ENCODE assay signal across 1 cellular context in genomic region chr9:135343733-135344522, GRCh38.
TF ChIP-seq lines count a peak whose summit lies in the region.

No MANE protein-coding gene starts in this region.

TF ChIP-seq in HEK293, 187 proteins besides CTCF, POLR2A, EP300 and RAD21 (continued from another document and continues in another):
- TF ChIP-seq KLF17 (tag by site-specific recombination; IDR thresholded peaks at IDR 0.05) (peak; percentile 67), MZF1 (tag by site-specific recombination; IDR thresholded peaks at IDR 0.05; ENCODE audit: borderline replicate concordance) (no peak), ZNF707 (tag by site-specific recombination; IDR thresholded peaks at IDR 0.05) (no peak), ZBTB7A (tag by site-specific recombination; IDR thresholded peaks at IDR 0.05; ENCODE audit: low read depth) (no peak), MYNN (tag by site-specific recombination; IDR thresholded peaks at IDR 0.05; ENCODE audit: borderline replicate concordance) (no peak), ZNF560 (tag by site-specific recombination; IDR thresholded peaks at IDR 0.05; ENCODE audit: borderline replicate concordance) (no peak), ZNF341 (tag by site-specific recombination; IDR thresholded peaks at IDR 0.05; ENCODE audit: low read depth) (peak; percentile 47; the same call in 1 of the 2 replicates), ZBTB8A (tag by site-specific recombination; IDR thresholded peaks at IDR 0.05) (no peak), ZNF239 (tag by site-specific recombination; IDR thresholded peaks at IDR 0.05) (no peak), ZNF580 (tag by site-specific recombination; IDR thresholded peaks at IDR 0.05) (no peak), ZBTB48 (tag by site-specific recombination; IDR thresholded peaks at IDR 0.05) (no peak), GLI2 (tag by site-specific recombination; IDR thresholded peaks at IDR 0.05; ENCODE audit: borderline replicate concordance, low read depth) (no peak), ZSCAN16 (tag by site-specific recombination; IDR thresholded peaks at IDR 0.05) (no peak), ZSCAN4 (tag by site-specific recombination; IDR thresholded peaks at IDR 0.05) (peak; percentile 92), GLIS1 (tag by site-specific recombination; IDR thresholded peaks at IDR 0.05) (peak; percentile 34), ZNF561 (tag by site-specific recombination; IDR thresholded peaks at IDR 0.05; ENCODE audit: borderline replicate concordance) (no peak), GLI4 (tag by site-specific recombination; IDR thresholded peaks at IDR 0.05) (no peak), ZFP3 (tag by site-specific recombination; IDR thresholded peaks at IDR 0.05; ENCODE audit: low read depth) (no peak), ZNF2 (tag by site-specific recombination; IDR thresholded peaks at IDR 0.05) (peak; percentile 93), ZNF404 (tag by site-specific recombination; IDR thresholded peaks at IDR 0.05) (no peak), ZBTB17 (tag by site-specific recombination; IDR thresholded peaks at IDR 0.05) (no peak), BCL11B (tag by site-specific recombination; IDR thresholded peaks at IDR 0.05; ENCODE audit: low read depth) (no peak), ZNF10 (tag by site-specific recombination; IDR thresholded peaks at IDR 0.05) (no peak), ZNF488 (tag by site-specific recombination; IDR thresholded peaks at IDR 0.05) (no peak), FEZF1 (tag by site-specific recombination; IDR thresholded peaks at IDR 0.05) (no peak), ZNF280C (tag by site-specific recombination; IDR thresholded peaks at IDR 0.05) (no peak), ZNF785 (tag by site-specific recombination; IDR thresholded peaks at IDR 0.05) (no peak), ZNF19 (tag by site-specific recombination; IDR thresholded peaks at IDR 0.05; ENCODE audit: low read depth) (no peak), REST (tag by site-specific recombination; IDR thresholded peaks at IDR 0.05) (no peak), ZNF416 (tag by site-specific recombination; IDR thresholded peaks at IDR 0.05) (no peak), ZNF184 (tag by site-specific recombination; IDR thresholded peaks at IDR 0.05) (no peak), GFI1B (tag by site-specific recombination; IDR thresholded peaks at IDR 0.05) (no peak), KLF16 (tag by site-specific recombination; IDR thresholded peaks at IDR 0.05) (no peak), PRDM6 (tag by site-specific recombination; IDR thresholded peaks at IDR 0.05) (no peak), ZBTB26 (tag by site-specific recombination; optimal IDR thresholded peaks at IDR 0.05) (peak; percentile 22), ZNF571 (tag by site-specific recombination; IDR thresholded peaks at IDR 0.05) (no peak), ZNF202 (tag by site-specific recombination; IDR thresholded peaks at IDR 0.05; ENCODE audit: borderline replicate concordance) (no peak), ZNF362 (tag by site-specific recombination; IDR thresholded peaks at IDR 0.05) (no peak), ZBTB21 (tag by site-specific recombination; IDR thresholded peaks at IDR 0.05) (no peak), ZNF223 (tag by site-specific recombination; IDR thresholded peaks at IDR 0.05) (no peak), ZNF549 (tag by site-specific recombination; IDR thresholded peaks at IDR 0.05) (no peak), SCRT2 (tag by site-specific recombination; IDR thresholded peaks at IDR 0.05) (no peak), ZSCAN5A (tag by site-specific recombination; IDR thresholded peaks at IDR 0.05) (no peak), ZNF350 (tag by site-specific recombination; IDR thresholded peaks at IDR 0.05) (no peak), ZBTB10 (tag by site-specific recombination; IDR thresholded peaks at IDR 0.05) (no peak)
